In genomic region chr7:142722289-142722794, GRCh38 we compare ENCODE assay signal across 20 cellular contexts. TPM values are rescaled to one million over a fixed set of nuclear protein-coding genes. Genes with fewer than 3 reads are reported as not detected.
DNase-seq lines count a peak whose midpoint lies in the region; ATAC-seq lines count a peak whose summit lies in the region.
"Had no signal": no experiment of that assay in that cellular context is flagged by ENCODE, and none has a peak within 500 bp of the region (broad histone marks: within the 10 kb centered on the region; RNA-seq: fewer than 3 reads in every experiment).

No MANE protein-coding gene starts in this region.

- H3K4me3 Mint-ChIP-seq in stimulated activated naive CD8-positive, alpha-beta T cell treated with anti-CD3 and anti-CD28 coated beads, Interleukin-15, Interleukin-2, amounts not matched to agents 100 ng/mL and 50 ng/mL, for 24 hours, result peak overlapping the region; percentile 86
- H3K4me3 Mint-ChIP-seq in T-helper 17 cell, result peak overlapping the region; percentile 80
- H3K4me3 Mint-ChIP-seq in effector memory CD8-positive, alpha-beta T cell, result peak overlapping the region; percentile 69 to 75
- H3K4me3 Mint-ChIP-seq: mesothelial cell of epicardium had no signal

- no peak for DNase-seq in stimulated activated naive CD8-positive, alpha-beta T cell treated with anti-CD3 and anti-CD28 coated beads, Interleukin-15, Interleukin-2, amounts not matched to agents 100 U/mL and 50 U/mL, for 24 hours
- DNase-seq in T-helper 17 cell (no peak), DMS79 treated with DMSO at 0.1 percent for 48 hours (lab: John Stamatoyannopoulos, UW) (no peak), HT-29 (ENCODE audit: low spot score) (no peak), NCI-H146 treated with DMSO at 0.1 percent for 48 hours (lab: John Stamatoyannopoulos, UW; ENCODE audit: unreplicated experiment) (no peak), sciatic nerve (ENCODE audit: low spot score) (no peak)
- DNase-seq in effector memory CD8-positive, alpha-beta T cell, result no peak
- DNase-seq: activated effector memory CD4-positive, alpha-beta T cell treated with anti-CD3 and anti-CD28 coated beads, Interleukin-2, amount 50 U/mL, for 16 hours; effector CD8-positive, alpha-beta T cell; hippocampal formation; kidney glomerular epithelial cell; NCI-H187; NCI-H510A; SHP77 treated with DMSO at 0.1 percent for 48 hours; stimulated activated CD4-positive, alpha-beta T cell treated with anti-CD3 and anti-CD28 coated beads, Interleukin-2, amount 100 ng/mL, for 48 hours; stimulated activated CD8-positive, alpha-beta memory T cell treated with anti-CD3 and anti-CD28 coated beads, Interleukin-4, amount 100 ng/mL, for 48 hours had no signal

- peak overlapping the region; percentile 88 for H3K27ac Mint-ChIP-seq in stimulated activated naive CD8-positive, alpha-beta T cell treated with anti-CD3 and anti-CD28 coated beads, Interleukin-15, Interleukin-2, amounts not matched to agents 100 ng/mL and 50 ng/mL, for 24 hours
- peak overlapping the region; percentile 84 for H3K27ac Mint-ChIP-seq in T-helper 17 cell
- peak overlapping the region in 1 of 2 donors; percentile 93 for H3K27ac Mint-ChIP-seq in effector memory CD8-positive, alpha-beta T cell
- H3K27ac Mint-ChIP-seq: mesothelial cell of epicardium had no signal

- ATAC-seq in stimulated activated naive CD8-positive, alpha-beta T cell treated with anti-CD3 and anti-CD28 coated beads, Interleukin-15, Interleukin-2, amounts not matched to agents 100 U/mL and 50 U/mL, for 24 hours, result no peak
- no peak for ATAC-seq in T-helper 17 cell
- no peak for ATAC-seq in effector memory CD8-positive, alpha-beta T cell (replicated peaks)
- ATAC-seq in sciatic nerve, result no peak

- H3K27me3 Mint-ChIP-seq in stimulated activated naive CD8-positive, alpha-beta T cell treated with anti-CD3 and anti-CD28 coated beads, Interleukin-15, Interleukin-2, amounts not matched to agents 100 ng/mL and 50 ng/mL, for 24 hours, result peaks cover 4% of the 10 kb centered on the region
- no peaks in the 10 kb centered on the region for H3K27me3 Mint-ChIP-seq in T-helper 17 cell
- no peaks in the 10 kb centered on the region for H3K27me3 Mint-ChIP-seq in effector memory CD8-positive, alpha-beta T cell

- H3K4me1 Mint-ChIP-seq in stimulated activated naive CD8-positive, alpha-beta T cell treated with anti-CD3 and anti-CD28 coated beads, Interleukin-15, Interleukin-2, amounts not matched to agents 100 ng/mL and 50 ng/mL, for 24 hours (ENCODE audit: low read depth), result peaks cover 24% of the 10 kb centered on the region
- H3K4me1 Mint-ChIP-seq in T-helper 17 cell, result peaks cover 13% of the 10 kb centered on the region
- peaks cover 12% of the 10 kb centered on the region in 2 donors for H3K4me1 Mint-ChIP-seq in effector memory CD8-positive, alpha-beta T cell (ENCODE audit: low read depth in 2 of 2)
- H3K4me1 Mint-ChIP-seq: mesothelial cell of epicardium had no signal

- intact Hi-C loops in sciatic nerve (cut with DNase I), result no loop called here

- no peaks in the 10 kb centered on the region for H3K9me3 ChIP-seq in T-helper 17 cell (ENCODE audit: control insufficient read depth, low read length, poor library complexity, severe bottlenecking)
- H3K9me3 ChIP-seq: breast epithelium had no signal

- no peaks in the 10 kb centered on the region for H3K9me3 Mint-ChIP-seq in stimulated activated naive CD8-positive, alpha-beta T cell treated with anti-CD3 and anti-CD28 coated beads, Interleukin-15, Interleukin-2, amounts not matched to agents 100 ng/mL and 50 ng/mL, for 24 hours
- H3K9me3 Mint-ChIP-seq in effector memory CD8-positive, alpha-beta T cell, result no peaks in the 10 kb centered on the region
- H3K9me3 Mint-ChIP-seq: mesothelial cell of epicardium had no signal

- no peaks in the 10 kb centered on the region for H3K36me3 Mint-ChIP-seq in stimulated activated naive CD8-positive, alpha-beta T cell treated with anti-CD3 and anti-CD28 coated beads, Interleukin-15, Interleukin-2, amounts not matched to agents 100 ng/mL and 50 ng/mL, for 24 hours (ENCODE audit: low read depth)
- H3K36me3 Mint-ChIP-seq in T-helper 17 cell (ENCODE audit: low read depth), result no peaks in the 10 kb centered on the region
- no peaks in the 10 kb centered on the region for H3K36me3 Mint-ChIP-seq in effector memory CD8-positive, alpha-beta T cell (ENCODE audit: insufficient read depth)
- H3K36me3 Mint-ChIP-seq: mesothelial cell of epicardium had no signal

RNA-seq across cellular contexts. Expression of gene PRSS1, which starts 26.9 kb away (rescaled TPM):
- total RNA-seq in T-helper 17 cell (not detected), sciatic nerve (4.7 TPM)
- 3.2 and 3.3 TPM in 2 replicates for total RNA-seq in HT-29 (2014; rRNA removed; shearing (Covaris generic))
- total RNA-seq: breast epithelium, mesothelial cell of epicardium, urinary bladder had no signal

RNA-seq across cellular contexts. Expression of gene PRSS2, which starts 48.4 kb away (rescaled TPM):
- total RNA-seq in T-helper 17 cell (not detected), sciatic nerve (6.0 TPM)
- 0.79 and 1.3 TPM in 2 replicates for total RNA-seq in HT-29 (2014; rRNA removed; shearing (Covaris generic))
- total RNA-seq: breast epithelium, mesothelial cell of epicardium, urinary bladder had no signal
